In genomic region chr6:30101423-30101938, GRCh38 we compare ENCODE assay signal across 9 cellular contexts. TPM values are rescaled to one million over a fixed set of nuclear protein-coding genes. Genes with fewer than 3 reads are reported as not detected.
DNase-seq lines count a peak whose midpoint lies in the region; ATAC-seq, FAIRE-seq and TF ChIP-seq lines count a peak whose summit lies in the region.
"Had no signal": no experiment of that assay in that cellular context is flagged by ENCODE, and none has a peak within 500 bp of the region (broad histone marks: within the 10 kb centered on the region; RNA-seq: fewer than 3 reads in every experiment).

No MANE protein-coding gene starts in this region.

- POLR2A ChIA-PET in HepG2 (lab: Yijun Ruan, JAX) = interaction anchor here (0.6 to 3.1 kb wide), 26 partner anchors 9 to 225 kb away, joined by 3 to 35 read pairs (median 6); partner anchors contain the start of genes POLR1H, PPP1R11, TRIM15 and TRIM26

- H2AFZ ChIP-seq in Karpas-422 (ENCODE audit: low read length) (peak overlapping the region; percentile 73; the same call in 1 of the 2 replicates), HepG2 (ENCODE audit: low read length) (no peak overlapping the region)

- ATAC-seq in HepG2 (peak; percentile 10), HG02870 (IDR thresholded peaks at IDR 0.05; ENCODE audit: unreplicated experiment) (no peak)

- no peaks in the 10 kb centered on the region for H3K79me2 ChIP-seq in Karpas-422 (ENCODE audit: low read length)
- peaks cover 9% of the 10 kb centered on the region for H3K79me2 ChIP-seq in HepG2 (ENCODE audit: insufficient read depth, low read length)

- TF ChIP-seq RAD21 in HepG2 (CRISPR knock-in tag; IDR thresholded peaks at IDR 0.05) = no peak

- in situ Hi-C loops in brain microvascular endothelial cell (cut with HindIII; ENCODE audit: low pct_ligation_motif_present, low sequenced_read_pairs) (no loop called here), HepG2 (cut with HindIII; ENCODE audit: extremely low pct_ligation_motif_present, low pct_unique_long_range_greater_than_20kb) (loop anchor here (5.0 kb wide), 1 partner anchor 71 kb away; no protein-coding TSS in a partner anchor)

- under 1% methylated on average over 13 of the region's 13 CpGs for WGBS in HepG2 (ENCODE audit: low lambda C conversion rate)

- H3K4me3 ChIP-seq in AG10803 (ENCODE audit: low read length) (peak overlapping the region; percentile 64), Karpas-422 (ENCODE audit: low read length) (peak overlapping the region; percentile 53; the same call in 1 of the 2 replicates), brain microvascular endothelial cell (ENCODE audit: low read depth, low read length) (peak overlapping the region; percentile 48), HepG2 (replicated peaks in 1 of 3; ENCODE audit: insufficient read depth in 1 of 3, low read depth in 2 of 3, low read length in 3 of 3) (peak overlapping the region; percentile 63 to 77 (median 71)), tibial artery (peak overlapping the region; percentile 43 to 57)

- TF ChIP-seq EP300 in HepG2 (IDR thresholded peaks at IDR 0.05; ENCODE audit: low read depth in 2 of 2, low read length in 2 of 2) (no peak), HepG2 (CRISPR knock-in tag; IDR thresholded peaks at IDR 0.05; ENCODE audit: borderline replicate concordance) (no peak)

- TF ChIP-seq CTCF in AG10803 (conservative IDR thresholded peaks at IDR 0.05; ENCODE audit: low read length) = no peak
- TF ChIP-seq CTCF in brain microvascular endothelial cell (IDR thresholded peaks at IDR 0.05; ENCODE audit: low read depth, low read length, missing control alignments) = no peak
- TF ChIP-seq CTCF in HepG2 (CRISPR knock-in tag; IDR thresholded peaks at IDR 0.05) = no peak
- no peak for TF ChIP-seq CTCF in tibial artery (IDR thresholded peaks at IDR 0.05)

- CTCF ChIA-PET in HepG2 (lab: Yijun Ruan, JAX; ENCODE audit: low intra/inter-chr PET ratio, low total read pairs) = interaction anchor here (3.4 to 6.0 kb wide), 2 partner anchors 30 to 68 kb away, joined by 46 to 140 read pairs; no protein-coding TSS in a partner anchor

- H4K20me1 ChIP-seq in Karpas-422 (ENCODE audit: insufficient read depth, low read depth, low read length) = no peaks in the 10 kb centered on the region
- no peaks in the 10 kb centered on the region for H4K20me1 ChIP-seq in HepG2 (ENCODE audit: insufficient read depth, low read length)

- FAIRE-seq in HepG2 (lab: Jason Lieb, UNC) = peak; percentile 42
- FAIRE-seq: colon had no signal

- H3K9ac ChIP-seq in Karpas-422 (ENCODE audit: low read length) (peak overlapping the region; percentile 49), HepG2 (ENCODE audit: insufficient read depth, low read depth, low read length) (peak overlapping the region; percentile 79)

- no peak for TF ChIP-seq POLR2A in HepG2 (IDR thresholded peaks at IDR 0.05; ENCODE audit: insufficient read depth in 1 of 2, low read depth in 2 of 2, low read length in 2 of 2)

- H3K27me3 ChIP-seq in Karpas-422 (ENCODE audit: low read length) (no peaks in the 10 kb centered on the region), brain microvascular endothelial cell (replicated peaks) (peaks cover 53% of the 10 kb centered on the region), HepG2 (ENCODE audit: control insufficient read depth in 1 of 2, insufficient read depth in 2 of 2, low read length in 2 of 2) (no peaks in the 10 kb centered on the region; a peak in 1 of 5 replicates), tibial artery (peaks cover 0 to 53% of the 10 kb centered on the region in 2 donors)

- H3K4me2 ChIP-seq in Karpas-422 (ENCODE audit: low read depth, low read length, poor library complexity, severe bottlenecking) = peak overlapping the region; percentile 76
- peak overlapping the region; percentile 96 for H3K4me2 ChIP-seq in HepG2 (ENCODE audit: low read depth, low read length)

- H3K9me2 ChIP-seq in Karpas-422 (replicated peaks; ENCODE audit: insufficient read depth, low read length) = no peaks in the 10 kb centered on the region

- H3K36me3 ChIP-seq in Karpas-422 (ENCODE audit: insufficient read depth, low read length) (no peaks in the 10 kb centered on the region), brain microvascular endothelial cell (replicated peaks) (no peaks in the 10 kb centered on the region), HepG2 (replicated peaks in 1 of 2; ENCODE audit: control insufficient read depth in 1 of 2, insufficient read depth in 2 of 2, low read length in 2 of 2) (no peaks in the 10 kb centered on the region), tibial artery (no peaks in the 10 kb centered on the region)

- intact Hi-C loops in HepG2 (cut with micrococcal nuclease; ENCODE audit: unreplicated experiment) (no loop called here), tibial artery (cut with DNase I; ENCODE audit: low total_unique reads) (loop anchor here (5.0 kb wide), 2 partner anchors 34 to 36 kb away; partner anchors contain the start of genes PPP1R11 and TRIM40)

- H3K4me1 ChIP-seq in Karpas-422 (ENCODE audit: low read length) = peaks cover 37% of the 10 kb centered on the region
- H3K4me1 ChIP-seq in HepG2 (ENCODE audit: insufficient read depth, low read length) = peaks cover 73% of the 10 kb centered on the region
- peaks cover 0 to 38% (median 27%) of the 10 kb centered on the region in 4 donors for H3K4me1 ChIP-seq in tibial artery

- H3K9me3 ChIP-seq in Karpas-422 (ENCODE audit: low read length) (no peaks in the 10 kb centered on the region), HepG2 (ENCODE audit: low read length) (no peaks in the 10 kb centered on the region), tibial artery (no peaks in the 10 kb centered on the region)

- no peak overlapping the region for H3K27ac ChIP-seq in Karpas-422 (ENCODE audit: low read length)
- H3K27ac ChIP-seq in brain microvascular endothelial cell = no peak overlapping the region
- H3K27ac ChIP-seq in HepG2 (ENCODE audit: extremely low read length, insufficient read depth, low read length) = peak overlapping the region; percentile 79
- H3K27ac ChIP-seq in tibial artery = peak overlapping the region in 1 of 2 donors; percentile 64

- DNase-seq in AG10803 (ENCODE audit: low read depth) (no peak), Karpas-422 (no peak), brain microvascular endothelial cell (no peak), HepG2 (ENCODE audit: low spot score) (peak; percentile 29), tibial artery (no peak), HuH-7 (ENCODE audit: low spot score) (no peak), germinal center (ENCODE audit: low spot score) (no peak)

- TSS peak; percentile 91 for BruUV-seq in HepG2 (replicated peaks; lab: Mats Ljungman, UMichigan)

RNA-seq across cellular contexts. Expression of gene TRIM31, which starts 11.4 kb away (rescaled TPM):
- total RNA-seq in Karpas-422 (2014; rRNA removed; shearing (Covaris generic); ENCODE audit: low replicate concordance) = not detected in 2 replicates
- 0.51 TPM in 1 of 2 replicates, not detected in the other for total RNA-seq in HepG2 (2016; rRNA removed; fragmentation: Illumina TruSeq; extraction: Trizol)
- not detected in 2 replicates for total RNA-seq in HepG2 (2016; cell fraction: cytosol; rRNA removed; fragmentation: Illumina TruSeq; extraction: Trizol; ENCODE audit: low read depth)
- 0.11 TPM in 1 of 2 replicates, not detected in the other for total RNA-seq in HepG2 (2016; cell fraction: insoluble cytoplasmic fraction; rRNA removed; fragmentation: Illumina TruSeq; extraction: Trizol)
- total RNA-seq in HepG2 (2016; cell fraction: membrane; rRNA removed; fragmentation: Illumina TruSeq; extraction: Trizol) = not detected in 2 replicates
- total RNA-seq in HepG2 (2016; cell fraction: nucleus; rRNA removed; fragmentation: Illumina TruSeq; extraction: Trizol) = 0.16 and 0.19 TPM in 2 replicates
- 0.13 and 0.33 TPM in 2 replicates for polyA plus RNA-seq in HepG2 (2011; rRNA removed)
- 0.07 and 0.09 TPM in 2 replicates for polyA plus RNA-seq in HepG2 (2011; cell fraction: cytosol; rRNA removed)
- 0.76 and 0.97 TPM in 2 replicates for polyA plus RNA-seq in HepG2 (2011; cell fraction: nucleus; rRNA removed)
- polyA plus RNA-seq in HepG2 (2012) = 3.9 and 7.8 TPM in 2 replicates
- 0.08 and 0.22 TPM in 2 replicates for polyA plus RNA-seq in HepG2 (2016; cell fraction: cytosol; fragmentation: Illumina TruSeq; extraction: Trizol; ENCODE audit: low read depth)
- polyA plus RNA-seq in HepG2 (2016; cell fraction: insoluble cytoplasmic fraction; fragmentation: Illumina TruSeq; extraction: Trizol; ENCODE audit: low read depth) = not detected in 2 replicates
- not detected in 2 replicates for polyA plus RNA-seq in HepG2 (2016; cell fraction: membrane; fragmentation: Illumina TruSeq; extraction: Trizol; ENCODE audit: low read depth)
- polyA plus RNA-seq in HepG2 (2016; cell fraction: nucleus; fragmentation: Illumina TruSeq; extraction: Trizol; ENCODE audit: insufficient read depth, low read depth) = 0.30 TPM in 1 of 2 replicates, not detected in the other
- polyA minus RNA-seq in HepG2 (2011; rRNA and poly(A)+ RNA removed; ENCODE audit: low replicate concordance) = 0.09 and 0.16 TPM in 2 replicates
- polyA minus RNA-seq in HepG2 (2011; cell fraction: cytosol; rRNA and poly(A)+ RNA removed) = not detected in 2 replicates
- 1.3 and 3.5 TPM in 2 replicates for polyA minus RNA-seq in HepG2 (2011; cell fraction: nucleus; rRNA and poly(A)+ RNA removed)

RNA-seq across cellular contexts. Expression of gene RNF39, which starts 25.9 kb away (rescaled TPM):
- total RNA-seq in Karpas-422 (2014; rRNA removed; shearing (Covaris generic); ENCODE audit: low replicate concordance) = not detected in 2 replicates
- 0.13 TPM in 2 replicates for total RNA-seq in HepG2 (2016; rRNA removed; fragmentation: Illumina TruSeq; extraction: Trizol)
- not detected in 2 replicates for total RNA-seq in HepG2 (2016; cell fraction: cytosol; rRNA removed; fragmentation: Illumina TruSeq; extraction: Trizol; ENCODE audit: low read depth)
- total RNA-seq in HepG2 (2016; cell fraction: insoluble cytoplasmic fraction; rRNA removed; fragmentation: Illumina TruSeq; extraction: Trizol) = 0.24 TPM in 1 of 2 replicates, not detected in the other
- total RNA-seq in HepG2 (2016; cell fraction: membrane; rRNA removed; fragmentation: Illumina TruSeq; extraction: Trizol) = 0.07 and 0.09 TPM in 2 replicates
- not detected in 2 replicates for total RNA-seq in HepG2 (2016; cell fraction: nucleus; rRNA removed; fragmentation: Illumina TruSeq; extraction: Trizol)
- polyA plus RNA-seq in HepG2 (2011; rRNA removed) = 1.8 and 2.2 TPM in 2 replicates
- polyA plus RNA-seq in HepG2 (2011; cell fraction: cytosol; rRNA removed) = 1.9 and 2.2 TPM in 2 replicates
- 0.76 and 1.4 TPM in 2 replicates for polyA plus RNA-seq in HepG2 (2011; cell fraction: nucleus; rRNA removed)
- 3.2 and 3.8 TPM in 2 replicates for polyA plus RNA-seq in HepG2 (2012)
- polyA plus RNA-seq in HepG2 (2016; cell fraction: cytosol; fragmentation: Illumina TruSeq; extraction: Trizol; ENCODE audit: low read depth) = not detected in 2 replicates
- 0.37 and 0.41 TPM in 2 replicates for polyA plus RNA-seq in HepG2 (2016; cell fraction: insoluble cytoplasmic fraction; fragmentation: Illumina TruSeq; extraction: Trizol; ENCODE audit: low read depth)
- not detected in 2 replicates for polyA plus RNA-seq in HepG2 (2016; cell fraction: membrane; fragmentation: Illumina TruSeq; extraction: Trizol; ENCODE audit: low read depth)
- 0.23 and 0.78 TPM in 2 replicates for polyA plus RNA-seq in HepG2 (2016; cell fraction: nucleus; fragmentation: Illumina TruSeq; extraction: Trizol; ENCODE audit: insufficient read depth, low read depth)
- polyA minus RNA-seq in HepG2 (2011; rRNA and poly(A)+ RNA removed; ENCODE audit: low replicate concordance) = 0.26 and 0.84 TPM in 2 replicates
- polyA minus RNA-seq in HepG2 (2011; cell fraction: cytosol; rRNA and poly(A)+ RNA removed) = 0.62 and 1.1 TPM in 2 replicates
- polyA minus RNA-seq in HepG2 (2011; cell fraction: nucleus; rRNA and poly(A)+ RNA removed) = 0.37 and 0.39 TPM in 2 replicates

RNA-seq across cellular contexts. Expression of gene TRIM40, which starts 34.5 kb away (rescaled TPM):
- not detected in 2 replicates for total RNA-seq in Karpas-422 (2014; rRNA removed; shearing (Covaris generic); ENCODE audit: low replicate concordance)
- total RNA-seq in HepG2 (2016; rRNA removed; fragmentation: Illumina TruSeq; extraction: Trizol) = 0.13 TPM in 1 of 2 replicates, not detected in the other
- not detected in 2 replicates for total RNA-seq in HepG2 (2016; cell fraction: cytosol; rRNA removed; fragmentation: Illumina TruSeq; extraction: Trizol; ENCODE audit: low read depth)
- 0.09 and 0.10 TPM in 2 replicates for total RNA-seq in HepG2 (2016; cell fraction: insoluble cytoplasmic fraction; rRNA removed; fragmentation: Illumina TruSeq; extraction: Trizol)
- total RNA-seq in HepG2 (2016; cell fraction: membrane; rRNA removed; fragmentation: Illumina TruSeq; extraction: Trizol) = not detected in 2 replicates
- total RNA-seq in HepG2 (2016; cell fraction: nucleus; rRNA removed; fragmentation: Illumina TruSeq; extraction: Trizol) = not detected in 2 replicates
- 0.58 and 0.88 TPM in 2 replicates for polyA plus RNA-seq in HepG2 (2011; rRNA removed)
- 0.39 and 0.55 TPM in 2 replicates for polyA plus RNA-seq in HepG2 (2011; cell fraction: cytosol; rRNA removed)
- polyA plus RNA-seq in HepG2 (2011; cell fraction: nucleus; rRNA removed) = 0.53 and 0.64 TPM in 2 replicates
- polyA plus RNA-seq in HepG2 (2012) = 0.29 TPM in 1 of 2 replicates, not detected in the other
- polyA plus RNA-seq in HepG2 (2016; cell fraction: cytosol; fragmentation: Illumina TruSeq; extraction: Trizol; ENCODE audit: low read depth) = not detected in 2 replicates
- 0.12 TPM in 1 of 2 replicates, not detected in the other for polyA plus RNA-seq in HepG2 (2016; cell fraction: insoluble cytoplasmic fraction; fragmentation: Illumina TruSeq; extraction: Trizol; ENCODE audit: low read depth)
- not detected in 2 replicates for polyA plus RNA-seq in HepG2 (2016; cell fraction: membrane; fragmentation: Illumina TruSeq; extraction: Trizol; ENCODE audit: low read depth)
- not detected in 2 replicates for polyA plus RNA-seq in HepG2 (2016; cell fraction: nucleus; fragmentation: Illumina TruSeq; extraction: Trizol; ENCODE audit: insufficient read depth, low read depth)
- polyA minus RNA-seq in HepG2 (2011; rRNA and poly(A)+ RNA removed; ENCODE audit: low replicate concordance) = 0.21 and 0.82 TPM in 2 replicates
- polyA minus RNA-seq in HepG2 (2011; cell fraction: cytosol; rRNA and poly(A)+ RNA removed) = 0.69 TPM in 1 of 2 replicates, not detected in the other
- 0.64 and 0.75 TPM in 2 replicates for polyA minus RNA-seq in HepG2 (2011; cell fraction: nucleus; rRNA and poly(A)+ RNA removed)

RNA-seq across cellular contexts. Expression of gene PPP1R11, which starts 34.5 kb away (rescaled TPM):
- 26.6 and 31.5 TPM in 2 replicates for total RNA-seq in Karpas-422 (2014; rRNA removed; shearing (Covaris generic); ENCODE audit: low replicate concordance)
- total RNA-seq in HepG2 (2016; rRNA removed; fragmentation: Illumina TruSeq; extraction: Trizol) = 32.1 and 33.1 TPM in 2 replicates
- total RNA-seq in HepG2 (2016; cell fraction: cytosol; rRNA removed; fragmentation: Illumina TruSeq; extraction: Trizol; ENCODE audit: low read depth) = 17.1 and 17.7 TPM in 2 replicates
- 31.5 and 34.5 TPM in 2 replicates for total RNA-seq in HepG2 (2016; cell fraction: insoluble cytoplasmic fraction; rRNA removed; fragmentation: Illumina TruSeq; extraction: Trizol)
- 26.4 and 36.9 TPM in 2 replicates for total RNA-seq in HepG2 (2016; cell fraction: membrane; rRNA removed; fragmentation: Illumina TruSeq; extraction: Trizol)
- 16.0 and 17.4 TPM in 2 replicates for total RNA-seq in HepG2 (2016; cell fraction: nucleus; rRNA removed; fragmentation: Illumina TruSeq; extraction: Trizol)
- 49.4 and 58.9 TPM in 2 replicates for polyA plus RNA-seq in HepG2 (2011; rRNA removed)
- 33.3 and 45.8 TPM in 2 replicates for polyA plus RNA-seq in HepG2 (2011; cell fraction: cytosol; rRNA removed)
- polyA plus RNA-seq in HepG2 (2011; cell fraction: nucleus; rRNA removed) = 25.5 and 35.8 TPM in 2 replicates
- polyA plus RNA-seq in HepG2 (2012) = 27.5 and 31.0 TPM in 2 replicates
- polyA plus RNA-seq in HepG2 (2016; cell fraction: cytosol; fragmentation: Illumina TruSeq; extraction: Trizol; ENCODE audit: low read depth) = 22.4 and 30.7 TPM in 2 replicates
- polyA plus RNA-seq in HepG2 (2016; cell fraction: insoluble cytoplasmic fraction; fragmentation: Illumina TruSeq; extraction: Trizol; ENCODE audit: low read depth) = 64.3 and 67.7 TPM in 2 replicates
- polyA plus RNA-seq in HepG2 (2016; cell fraction: membrane; fragmentation: Illumina TruSeq; extraction: Trizol; ENCODE audit: low read depth) = 43.9 and 50.0 TPM in 2 replicates
- polyA plus RNA-seq in HepG2 (2016; cell fraction: nucleus; fragmentation: Illumina TruSeq; extraction: Trizol; ENCODE audit: insufficient read depth, low read depth) = 36.1 and 39.4 TPM in 2 replicates
- 28.0 and 38.2 TPM in 2 replicates for polyA minus RNA-seq in HepG2 (2011; rRNA and poly(A)+ RNA removed; ENCODE audit: low replicate concordance)
- polyA minus RNA-seq in HepG2 (2011; cell fraction: cytosol; rRNA and poly(A)+ RNA removed) = 11.4 and 11.7 TPM in 2 replicates
- polyA minus RNA-seq in HepG2 (2011; cell fraction: nucleus; rRNA and poly(A)+ RNA removed) = 11.9 and 12.9 TPM in 2 replicates

RNA-seq across cellular contexts. Expression of gene POLR1H, which starts 40.4 kb away (rescaled TPM):
- 64.3 and 85.1 TPM in 2 replicates for total RNA-seq in Karpas-422 (2014; rRNA removed; shearing (Covaris generic); ENCODE audit: low replicate concordance)
- 79.8 and 106 TPM in 2 replicates for total RNA-seq in HepG2 (2016; rRNA removed; fragmentation: Illumina TruSeq; extraction: Trizol)
- total RNA-seq in HepG2 (2016; cell fraction: cytosol; rRNA removed; fragmentation: Illumina TruSeq; extraction: Trizol; ENCODE audit: low read depth) = 68.0 and 77.6 TPM in 2 replicates
- total RNA-seq in HepG2 (2016; cell fraction: insoluble cytoplasmic fraction; rRNA removed; fragmentation: Illumina TruSeq; extraction: Trizol) = 78.8 and 117 TPM in 2 replicates
- total RNA-seq in HepG2 (2016; cell fraction: membrane; rRNA removed; fragmentation: Illumina TruSeq; extraction: Trizol) = 56.9 and 64.0 TPM in 2 replicates
- total RNA-seq in HepG2 (2016; cell fraction: nucleus; rRNA removed; fragmentation: Illumina TruSeq; extraction: Trizol) = 32.8 and 35.1 TPM in 2 replicates
- polyA plus RNA-seq in HepG2 (2011; rRNA removed) = 61.4 and 69.7 TPM in 2 replicates
- 74.2 and 80.8 TPM in 2 replicates for polyA plus RNA-seq in HepG2 (2011; cell fraction: cytosol; rRNA removed)
- polyA plus RNA-seq in HepG2 (2011; cell fraction: nucleus; rRNA removed) = 39.5 and 47.6 TPM in 2 replicates
- 46.9 and 53.4 TPM in 2 replicates for polyA plus RNA-seq in HepG2 (2012)
- polyA plus RNA-seq in HepG2 (2016; cell fraction: cytosol; fragmentation: Illumina TruSeq; extraction: Trizol; ENCODE audit: low read depth) = 30.0 and 31.4 TPM in 2 replicates
- polyA plus RNA-seq in HepG2 (2016; cell fraction: insoluble cytoplasmic fraction; fragmentation: Illumina TruSeq; extraction: Trizol; ENCODE audit: low read depth) = 88.1 and 103 TPM in 2 replicates
- polyA plus RNA-seq in HepG2 (2016; cell fraction: membrane; fragmentation: Illumina TruSeq; extraction: Trizol; ENCODE audit: low read depth) = 35.2 and 36.1 TPM in 2 replicates
- polyA plus RNA-seq in HepG2 (2016; cell fraction: nucleus; fragmentation: Illumina TruSeq; extraction: Trizol; ENCODE audit: insufficient read depth, low read depth) = 48.3 and 49.2 TPM in 2 replicates
- polyA minus RNA-seq in HepG2 (2011; rRNA and poly(A)+ RNA removed; ENCODE audit: low replicate concordance) = 30.7 and 35.6 TPM in 2 replicates
- 8.5 and 10.8 TPM in 2 replicates for polyA minus RNA-seq in HepG2 (2011; cell fraction: cytosol; rRNA and poly(A)+ RNA removed)
- polyA minus RNA-seq in HepG2 (2011; cell fraction: nucleus; rRNA and poly(A)+ RNA removed) = 10.4 and 12.1 TPM in 2 replicates
